In the genomic region with DNA sequence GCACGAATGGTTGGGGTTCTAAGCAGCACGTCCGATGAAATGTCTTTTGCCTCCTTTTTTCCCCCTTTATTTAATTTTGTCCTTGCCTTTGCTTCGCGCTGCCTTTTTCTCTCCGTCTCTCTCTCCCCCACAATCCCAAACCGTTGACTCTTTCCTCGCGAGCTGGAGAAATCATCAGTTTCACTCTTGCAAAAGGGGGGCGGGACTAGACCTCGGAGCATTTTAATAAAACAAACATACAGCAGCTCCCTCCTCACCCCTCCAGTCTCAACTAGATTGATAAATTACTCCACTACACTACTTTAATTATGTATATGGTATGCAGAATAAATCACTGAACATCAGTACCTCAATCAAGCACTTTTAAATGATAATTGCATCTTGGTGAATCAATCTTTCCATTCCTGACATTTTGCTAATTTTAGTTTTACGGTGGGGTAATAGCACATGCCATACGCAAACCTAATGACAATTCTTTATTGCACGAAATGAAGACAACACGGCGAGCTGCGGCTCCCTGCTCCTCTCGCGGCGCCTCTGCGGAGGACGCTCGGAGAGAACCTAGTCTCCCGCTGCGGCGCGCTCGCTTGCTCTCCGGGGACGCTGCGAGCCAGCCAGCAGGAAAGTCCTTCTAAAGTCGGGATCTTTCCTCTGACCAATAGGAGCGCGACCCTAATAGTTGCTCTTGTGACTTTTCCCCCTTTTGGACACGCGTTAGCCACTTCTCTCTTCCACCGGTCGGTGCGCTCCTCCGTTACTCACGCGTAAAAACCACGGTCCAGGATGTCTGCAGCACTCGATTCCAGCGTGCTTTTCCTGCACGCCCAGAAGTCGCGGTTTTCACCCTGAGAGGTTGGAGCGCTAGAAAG, we compare ENCODE assay signal across 8 cellular contexts. TPM values are rescaled to one million over a fixed set of nuclear protein-coding genes. Genes with fewer than 3 reads are reported as not detected.
A peak's percentile ranks its signal among the peaks of the same experiment; 100 is the strongest.
DNase-seq lines count a peak whose midpoint lies in the region; ATAC-seq lines count a peak whose summit lies in the region.

No MANE protein-coding gene starts in this region.

- no peaks in the 10 kb centered on the region for H3K79me1 ChIP-seq in neuronal stem cell (ENCODE audit: low read depth, low read length)

- no peaks in the 10 kb centered on the region for H3K9me3 Mint-ChIP-seq in activated CD4-positive, alpha-beta T cell treated with anti-CD3 and anti-CD28 coated beads, Interleukin-2, amount 10 ng/mL, durations not matched to agents 24 days and 14 days
- H3K9me3 Mint-ChIP-seq in activated naive CD8-positive, alpha-beta T cell treated with anti-CD3 and anti-CD28 coated beads, Interleukin-2, amount 50 U/mL, for 24 hours = no peaks in the 10 kb centered on the region

- peak overlapping the region; percentile 82 for H3K4me3 Mint-ChIP-seq in activated CD4-positive, alpha-beta T cell treated with anti-CD3 and anti-CD28 coated beads, Interleukin-2, amount 10 ng/mL, durations not matched to agents 24 days and 14 days
- H3K4me3 Mint-ChIP-seq in activated naive CD8-positive, alpha-beta T cell treated with anti-CD3 and anti-CD28 coated beads, Interleukin-2, amount 50 U/mL, for 24 hours = peak overlapping the region; percentile 90

- no peak overlapping the region for H3K14ac ChIP-seq in neuronal stem cell (ENCODE audit: low read length)

- no peaks in the 10 kb centered on the region for H3K9me3 ChIP-seq in neuronal stem cell (replicated peaks in 1 of 2; ENCODE audit: control insufficient read depth in 2 of 2, insufficient read depth in 1 of 2, low read depth in 1 of 2, low read length in 2 of 2)

- H3K9ac ChIP-seq in neuronal stem cell (ENCODE audit: low read depth, low read length, poor library complexity) = no peak overlapping the region

- no CpG with 5 or more reads among the region's 49 CpGs for WGBS in neuronal stem cell (ENCODE audit: extremely low coverage in 2 of 2, insufficient read length in 2 of 2, insufficient replicate concordance in 1 of 2), 2 donors

- peaks cover 69% of the 10 kb centered on the region for H3K27me3 Mint-ChIP-seq in activated CD4-positive, alpha-beta T cell treated with anti-CD3 and anti-CD28 coated beads, Interleukin-2, amount 10 ng/mL, durations not matched to agents 24 days and 14 days
- H3K27me3 Mint-ChIP-seq in activated naive CD8-positive, alpha-beta T cell treated with anti-CD3 and anti-CD28 coated beads, Interleukin-2, amount 50 U/mL, for 24 hours = peaks cover 75% of the 10 kb centered on the region

- H4K8ac ChIP-seq in neuronal stem cell (ENCODE audit: low read depth, low read length) = no peak overlapping the region

- peak; percentile 69 for DNase-seq in activated CD4-positive, alpha-beta T cell treated with anti-CD3 and anti-CD28 coated beads, Interleukin-2, amount 10 ng/mL, durations not matched to agents 24 days and 14 days
- no peak for DNase-seq in activated CD4-positive, alpha-beta T cell treated with anti-CD3 and anti-CD28 coated beads for 1 hour
- peak; percentile 90 for DNase-seq in NCI-H748 (lab: John Stamatoyannopoulos, UW; ENCODE audit: unreplicated experiment)
- DNase-seq in activated naive CD8-positive, alpha-beta T cell treated with anti-CD3 and anti-CD28 coated beads, Interleukin-2, amount 50 U/mL, for 24 hours = peak; percentile 23
- peak; percentile 28 to 81 (median 64) for DNase-seq in head of caudate nucleus
- no peak for DNase-seq in neuronal stem cell (ENCODE audit: low spot score)
- no peak for DNase-seq in NCI-H1694 treated with DMSO at 0.1 percent for 48 hours (lab: John Stamatoyannopoulos, UW)

- peaks cover 20% of the 10 kb centered on the region for H3K4me1 Mint-ChIP-seq in activated CD4-positive, alpha-beta T cell treated with anti-CD3 and anti-CD28 coated beads, Interleukin-2, amount 10 ng/mL, durations not matched to agents 24 days and 14 days
- peaks cover 28% of the 10 kb centered on the region for H3K4me1 Mint-ChIP-seq in activated naive CD8-positive, alpha-beta T cell treated with anti-CD3 and anti-CD28 coated beads, Interleukin-2, amount 50 U/mL, for 24 hours

- no peaks in the 10 kb centered on the region for H3K36me3 ChIP-seq in neuronal stem cell (replicated peaks in 1 of 2; ENCODE audit: control insufficient read depth in 2 of 2, insufficient read depth in 2 of 2, low read length in 2 of 2)

- H3K4me3 ChIP-seq in neuronal stem cell (ENCODE audit: low read length in 2 of 2) = peak overlapping the region; percentile 60 to 82

- no peak overlapping the region for H3K4ac ChIP-seq in neuronal stem cell (ENCODE audit: low read length)

- peak overlapping the region; percentile 8 for H3K27ac Mint-ChIP-seq in activated CD4-positive, alpha-beta T cell treated with anti-CD3 and anti-CD28 coated beads, Interleukin-2, amount 10 ng/mL, durations not matched to agents 24 days and 14 days
- H3K27ac Mint-ChIP-seq in activated naive CD8-positive, alpha-beta T cell treated with anti-CD3 and anti-CD28 coated beads, Interleukin-2, amount 50 U/mL, for 24 hours = peak overlapping the region; percentile 87

- no peak overlapping the region for H2BK15ac ChIP-seq in neuronal stem cell (ENCODE audit: low read length)

- peaks cover 0 to 11% (median 7%) of the 10 kb centered on the region in 3 experiments for H3K27me3 ChIP-seq in neuronal stem cell (ENCODE audit: control insufficient read depth in 3 of 3, insufficient read depth in 3 of 3, low read depth in 1 of 3, low read length in 3 of 3)

- H3K36me3 Mint-ChIP-seq in activated CD4-positive, alpha-beta T cell treated with anti-CD3 and anti-CD28 coated beads, Interleukin-2, amount 10 ng/mL, durations not matched to agents 24 days and 14 days (ENCODE audit: low read depth) = no peaks in the 10 kb centered on the region
- H3K36me3 Mint-ChIP-seq in activated naive CD8-positive, alpha-beta T cell treated with anti-CD3 and anti-CD28 coated beads, Interleukin-2, amount 50 U/mL, for 24 hours (ENCODE audit: low read depth) = no peaks in the 10 kb centered on the region

- no peak overlapping the region for H3K27ac ChIP-seq in neuronal stem cell (replicated peaks; ENCODE audit: low read length)

- H3K4me2 ChIP-seq in neuronal stem cell (ENCODE audit: insufficient read depth, low read length, poor library complexity, severe bottlenecking) = peak overlapping the region; percentile 70

- peaks cover 0 to 9% of the 10 kb centered on the region in 2 donors for H3K4me1 ChIP-seq in neuronal stem cell (ENCODE audit: control insufficient read depth in 2 of 2, insufficient read depth in 1 of 2, low read depth in 1 of 2, low read length in 2 of 2)

- no peak overlapping the region for H2AK5ac ChIP-seq in neuronal stem cell (ENCODE audit: low read depth, low read length)

- no peak overlapping the region for H3K23ac ChIP-seq in neuronal stem cell (ENCODE audit: low read depth, low read length, poor library complexity)

- no peak overlapping the region for H4K91ac ChIP-seq in neuronal stem cell (ENCODE audit: low read depth, low read length, poor library complexity)

- no peak overlapping the region for H2BK5ac ChIP-seq in neuronal stem cell (ENCODE audit: low read length)

- peak; percentile 40 for ATAC-seq in HG02759 (IDR thresholded peaks at IDR 0.05; ENCODE audit: unreplicated experiment)
- peak; percentile 50 for ATAC-seq in activated naive CD8-positive, alpha-beta T cell treated with anti-CD3 and anti-CD28 coated beads, Interleukin-2, amount 50 U/mL, for 24 hours

- H2BK12ac ChIP-seq in neuronal stem cell (ENCODE audit: low read length) = no peak overlapping the region

- H3K18ac ChIP-seq in neuronal stem cell (ENCODE audit: low read length) = no peak overlapping the region

- peak overlapping the region; percentile 86 for H2AFZ ChIP-seq in neuronal stem cell (ENCODE audit: low read length)

- H2BK120ac ChIP-seq in neuronal stem cell (ENCODE audit: low read depth, low read length) = no peak overlapping the region

- intact Hi-C loops in activated CD4-positive, alpha-beta T cell treated with anti-CD3 and anti-CD28 coated beads, Interleukin-2, amount 10 ng/mL, durations not matched to agents 24 days and 14 days (cut with micrococcal nuclease) = loop anchor here (5.0 to 10.0 kb wide), 5 partner anchors 51 to 1099 kb away; no protein-coding TSS in a partner anchor
- intact Hi-C loops in head of caudate nucleus (cut with DNase I) = loop anchor here (10.0 kb wide), 1 partner anchor 1521 kb away; a partner anchor contains a TSS

RNA-seq across cellular contexts. Expression of a gene that starts 0.8 kb away (rescaled TPM):
- total RNA-seq in activated CD4-positive, alpha-beta T cell treated with anti-CD3 and anti-CD28 coated beads, Interleukin-2, amount 10 ng/mL, durations not matched to agents 24 days and 14 days = 0.33 and 0.71 TPM in 2 replicates
- 1.5 TPM for polyA plus RNA-seq in neuronal stem cell (2013, experiment 1 of 2)
- 1.1 TPM for polyA plus RNA-seq in neuronal stem cell (2013, experiment 2 of 2)

Comparison
In these comparisons a context has a peak if more than half of its experiments do, and no peak if none do; other contexts are left out.
1. DNase-seq: peak in activated CD4-positive, alpha-beta T cell treated with anti-CD3 and anti-CD28 coated beads, Interleukin-2, amount 10 ng/mL, durations not matched to agents 24 days and 14 days (single experiment), NCI-H748 (single experiment), activated naive CD8-positive, alpha-beta T cell treated with anti-CD3 and anti-CD28 coated beads, Interleukin-2, amount 50 U/mL, for 24 hours (single experiment) and head of caudate nucleus (42 of 42); none in activated CD4-positive, alpha-beta T cell treated with anti-CD3 and anti-CD28 coated beads for 1 hour (single experiment), neuronal stem cell (single experiment) and NCI-H1694 treated with DMSO at 0.1 percent for 48 hours (single experiment).